Comparison of ENCODE assay signal across 1 cellular context in genomic region chr6:3754032-3754725, GRCh38. TPM values are rescaled to one million over a fixed set of nuclear protein-coding genes. Genes with fewer than 3 reads are reported as not detected.
"Had no signal": no experiment of that assay in that cellular context is flagged by ENCODE, and none has a peak within 500 bp of the region (broad histone marks: within the 10 kb centered on the region; RNA-seq: fewer than 3 reads in every experiment).

No MANE protein-coding gene starts in this region.

RNA-seq across cellular contexts. Expression of gene PXDC1, which starts 2.7 kb away (rescaled TPM):
- polyA plus RNA-seq: naive thymus-derived CD8-positive, alpha-beta T cell had no signal
